ENCODE assay signal across 32 cellular contexts in genomic region chr16:48044117-48044516, GRCh38.
"Had no signal": no experiment of that assay in that cellular context is flagged by ENCODE, and none has a peak within 500 bp of the region (broad histone marks: within the 10 kb centered on the region; RNA-seq: fewer than 3 reads in every experiment).

No MANE protein-coding gene starts in this region.

- H3K9me3 ChIP-seq: adrenal gland, body of pancreas, breast epithelium had no signal

- FAIRE-seq: astrocyte, TTC549 had no signal

- H3K27me3 ChIP-seq: adrenal gland, body of pancreas, breast epithelium had no signal

- H3K4me3 ChIP-seq: adrenal gland, body of pancreas, breast epithelium had no signal

- H3K4me1 ChIP-seq: adrenal gland, body of pancreas had no signal

- ATAC-seq: activated CD4-positive, alpha-beta T cell treated with anti-CD3 and anti-CD28 coated beads for 36 hours; activated CD4-positive, CD25-positive, alpha-beta regulatory T cell treated with anti-CD3 and anti-CD28 coated beads, Interleukin-2, amount 50 U/mL, for 24 hours; activated CD8-positive, alpha-beta memory T cell treated with anti-CD3 and anti-CD28 coated beads, Interleukin-2, amount 10 ng/mL, durations not matched to agents 7 days and 5 days; activated CD8-positive, alpha-beta T cell treated with anti-CD3 and anti-CD28 coated beads, Interleukin-2, amount 10 ng/mL, durations not matched to agents 7 days and 5 days; activated naive CD4-positive, alpha-beta T cell treated with anti-CD3 and anti-CD28 coated beads, Interleukin-2, amount 50 U/mL, for 72 hours; body of pancreas had no signal

- H3K36me3 ChIP-seq: adrenal gland, brain microvascular endothelial cell, breast epithelium had no signal

- H3K27ac ChIP-seq: adrenal gland, body of pancreas, brain microvascular endothelial cell, breast epithelium, VCaP had no signal

- DNase-seq: activated CD4-positive, alpha-beta memory T cell treated with anti-CD3 and anti-CD28 coated beads, Interleukin-2, amount 10 ng/mL, durations not matched to agents 7 days and 5 days; activated CD4-positive, alpha-beta T cell treated with anti-CD3 and anti-CD28 coated beads for 1 hour; activated CD4-positive, alpha-beta T cell treated with anti-CD3 and anti-CD28 coated beads for 36 hours; activated CD4-positive, alpha-beta T cell treated with anti-CD3 and anti-CD28 coated beads for 48 hours; activated CD4-positive, alpha-beta T cell treated with anti-CD3 and anti-CD28 coated beads, Interleukin-2, amount 10 ng/mL, durations not matched to agents 7 days and 5 days; activated CD4-positive, alpha-beta T cell treated with anti-CD3 and anti-CD28 coated beads, Interleukin-2, amount 50 U/mL, for 48 hours; activated CD4-positive, CD25-positive, alpha-beta regulatory T cell; activated CD8-positive, alpha-beta memory T cell treated with anti-CD3 and anti-CD28 coated beads for 24 hours; activated CD8-positive, alpha-beta memory T cell treated with anti-CD3 and anti-CD28 coated beads, Interleukin-2, amount 10 ng/mL, durations not matched to agents 7 days and 5 days; activated CD8-positive, alpha-beta memory T cell treated with anti-CD3 and anti-CD28 coated beads, Interleukin-2, amount 50 U/mL, for 48 hours; activated CD8-positive, alpha-beta T cell treated with anti-CD3 and anti-CD28 coated beads, Interleukin-2, amount 10 ng/mL, durations not matched to agents 7 days and 5 days; activated effector memory CD4-positive, alpha-beta T cell treated with Interleukin-2 at 50 U/mL for 16 hours; activated gamma-delta T cell; activated naive CD4-positive, alpha-beta T cell treated with anti-CD3 and anti-CD28 coated beads, Interleukin-2, amount 50 U/mL, for 16 hours; activated naive CD4-positive, alpha-beta T cell treated with Interleukin-2 at 50 U/mL for 16 hours; activated naive CD8-positive, alpha-beta T cell treated with anti-CD3 and anti-CD28 coated beads for 36 hours; activated T-cell treated with anti-CD3 and anti-CD28 coated beads, Interleukin-2, amount 50 U/mL, for 24 hours; activated T-cell treated with anti-CD3 and anti-CD28 coated beads, Interleukin-2, amount 50 U/mL, for 48 hours; adrenal gland; amniotic stem cell; aorta; body of pancreas; brain microvascular endothelial cell; central memory CD4-positive, alpha-beta T cell; T-helper 2 cell; T-helper 9 cell had no signal
